ENCODE assay signal across 1 cellular context in genomic region chr5:160418561-160419457, GRCh38.
TF ChIP-seq lines count a peak whose summit lies in the region.

Gene SLU7 (minus strand): TSS chr5:160419081. CDS start chr5:160415294, 3,787 bp downstream.

TF ChIP-seq in GM12878, 131 proteins besides CTCF, POLR2A, EP300 and RAD21 (continued from another document):
- TF ChIP-seq MEF2A (IDR thresholded peaks at IDR 0.05; ENCODE audit: insufficient read depth, low read depth, low read length) (peak; percentile 75), RCOR1 (conservative IDR thresholded peaks at IDR 0.05; ENCODE audit: low read depth, low read length) (peak; percentile 84; the same call in 1 of the 2 replicates), EGR1 (IDR thresholded peaks at IDR 0.05; ENCODE audit: borderline replicate concordance in 1 of 2, low read depth in 2 of 2, low read length in 2 of 2) (peak in 1 of 2 experiments; percentile 95; a peak in 2 of 3 replicates), TCF12 (IDR thresholded peaks at IDR 0.05; ENCODE audit: low read depth, low read length) (0 out of 2 replicates have a peak, but pooled peaks have one; percentile 30), ZBTB40 (IDR thresholded peaks at IDR 0.05; ENCODE audit: borderline replicate concordance) (peak; percentile 88), HDAC6 (IDR thresholded peaks at IDR 0.05; ENCODE audit: unreplicated experiment) (no peak), STAT3 (IDR thresholded peaks at IDR 0.05; ENCODE audit: low read depth, low read length) (no peak), BRCA1 (IDR thresholded peaks at IDR 0.05; ENCODE audit: low read depth, low read length) (peak; percentile 78), IKZF2 (IDR thresholded peaks at IDR 0.05) (peak in 1 of 2 experiments; percentile 31; a peak in 1 of 4 replicates), HDGF (IDR thresholded peaks at IDR 0.05) (peak; percentile 48; the same call in 1 of the 2 replicates), E4F1 (IDR thresholded peaks at IDR 0.05; ENCODE audit: borderline replicate concordance, partially characterized antibody) (no peak), CHD2 (IDR thresholded peaks at IDR 0.05; ENCODE audit: borderline replicate concordance, low read depth, low read length) (peak; percentile 97), BCL11A (IDR thresholded peaks at IDR 0.05; ENCODE audit: low read depth, low read length) (no peak), SMAD5 (IDR thresholded peaks at IDR 0.05; ENCODE audit: low read depth) (no peak), CBFB (IDR thresholded peaks at IDR 0.05; ENCODE audit: low read depth) (peak; percentile 66; the same call in 1 of the 2 replicates), ATF3 (IDR thresholded peaks at IDR 0.05; ENCODE audit: borderline replicate concordance, extremely low read depth, low read depth, low read length) (no peak), GABPA (IDR thresholded peaks at IDR 0.05; ENCODE audit: low read depth) (peak; percentile 88)
